6 cellular contexts compared by ENCODE assay signal in genomic region chr16:2032285-2033056, GRCh38. TPM values are rescaled to one million over a fixed set of nuclear protein-coding genes. Genes with fewer than 3 reads are reported as not detected.
DNase-seq lines count a peak whose midpoint lies in the region; ATAC-seq and TF ChIP-seq lines count a peak whose summit lies in the region.

No MANE protein-coding gene starts in this region.

- no peaks in the 10 kb centered on the region for H3K36me3 ChIP-seq in KMS-11 (ENCODE audit: insufficient read depth)

- H3K27ac Mint-ChIP-seq in T-helper 2 cell treated with Interferon-gamma antibody and Interleukin-4, amounts not matched to agents 5 μg/mL and 100 μg/mL, for 36 hours, result no peak overlapping the region

- no peaks in the 10 kb centered on the region for H4K20me1 ChIP-seq in KMS-11 (ENCODE audit: insufficient read depth)

- no peaks in the 10 kb centered on the region for H3K9me3 Mint-ChIP-seq in T-helper 2 cell treated with Interferon-gamma antibody and Interleukin-4, amounts not matched to agents 5 μg/mL and 100 μg/mL, for 36 hours

- H3K4me3 ChIP-seq in KMS-11 (IDR thresholded peaks at IDR 0.05; ENCODE audit: insufficient read depth, low read depth, low read length) (no peak overlapping the region), fibroblast of villous mesenchyme (ENCODE audit: low read depth, low read length) (no peak overlapping the region)

- peaks cover 7% of the 10 kb centered on the region for H3K27me3 ChIP-seq in KMS-11 (ENCODE audit: insufficient read depth, low read depth)

- H2AFZ ChIP-seq in KMS-11 (ENCODE audit: low read depth), result no peak overlapping the region

- no peaks in the 10 kb centered on the region for H3K4me1 Mint-ChIP-seq in T-helper 2 cell treated with Interferon-gamma antibody and Interleukin-4, amounts not matched to agents 5 μg/mL and 100 μg/mL, for 36 hours (ENCODE audit: low read depth)

- intact Hi-C loops in sciatic nerve (cut with DNase I), result no loop called here

- peaks cover 15% of the 10 kb centered on the region for H3K27me3 Mint-ChIP-seq in T-helper 2 cell treated with Interferon-gamma antibody and Interleukin-4, amounts not matched to agents 5 μg/mL and 100 μg/mL, for 36 hours (ENCODE audit: low read depth)

- ATAC-seq in sciatic nerve (peak; percentile 27), GM19397 (IDR thresholded peaks at IDR 0.05; ENCODE audit: unreplicated experiment) (no peak)

- H3K4me1 ChIP-seq in KMS-11 (ENCODE audit: low read depth, poor library complexity, severe bottlenecking), result peaks cover 16% of the 10 kb centered on the region

- H3K27ac ChIP-seq in KMS-11, result no peak overlapping the region

- no peak overlapping the region for H3K9ac ChIP-seq in KMS-11

- peak overlapping the region; percentile 11; the same call in 1 of the 2 replicates for H3K4me2 ChIP-seq in KMS-11

- DNase-seq in fibroblast of villous mesenchyme (ENCODE audit: low read depth) (peak; percentile 64), sciatic nerve (ENCODE audit: low spot score) (no peak), NCI-H774 (lab: John Stamatoyannopoulos, UW) (no peak)
- no peak for DNase-seq in T-helper 2 cell treated with Interferon-gamma antibody and Interleukin-4, amounts not matched to agents 5 μg/mL and 100 μg/mL, for 36 hours (ENCODE audit: low spot score)

- no peaks in the 10 kb centered on the region for H3K79me2 ChIP-seq in KMS-11 (ENCODE audit: insufficient read depth, low read depth)

- no peaks in the 10 kb centered on the region for H3K36me3 Mint-ChIP-seq in T-helper 2 cell treated with Interferon-gamma antibody and Interleukin-4, amounts not matched to agents 5 μg/mL and 100 μg/mL, for 36 hours (ENCODE audit: low read depth)

- no peak overlapping the region for H3K4me3 Mint-ChIP-seq in T-helper 2 cell treated with Interferon-gamma antibody and Interleukin-4, amounts not matched to agents 5 μg/mL and 100 μg/mL, for 36 hours

- TF ChIP-seq CTCF in KMS-11 (conservative IDR thresholded peaks at IDR 0.05; ENCODE audit: low read depth, low read length) (no peak), fibroblast of villous mesenchyme (IDR thresholded peaks at IDR 0.05; ENCODE audit: insufficient read depth, low read depth, low read length) (no peak)

RNA-seq across cellular contexts. Expression of gene NHERF2, which starts 5.8 kb away (rescaled TPM):
- total RNA-seq in fibroblast of villous mesenchyme, result 52.7 and 59.3 TPM in 2 replicates
- 107 TPM for total RNA-seq in sciatic nerve

RNA-seq across cellular contexts. Expression of gene NPW, which starts 12.9 kb away (rescaled TPM):
- 0.32 and 1.3 TPM in 2 replicates for total RNA-seq in fibroblast of villous mesenchyme
- total RNA-seq in sciatic nerve, result 0.36 TPM

RNA-seq across cellular contexts. Expression of gene NTHL1, which starts 15.2 kb away (rescaled TPM):
- 25.5 and 31.9 TPM in 2 replicates for total RNA-seq in fibroblast of villous mesenchyme
- 21.8 TPM for total RNA-seq in sciatic nerve

RNA-seq across cellular contexts. Expression of gene TSC2, which starts 15.3 kb away (rescaled TPM):
- 62.6 and 69.9 TPM in 2 replicates for total RNA-seq in fibroblast of villous mesenchyme
- total RNA-seq in sciatic nerve, result 156 TPM

RNA-seq across cellular contexts. Expression of gene ZNF598, which starts 22.9 kb away (rescaled TPM):
- total RNA-seq in fibroblast of villous mesenchyme (23.5 and 27.6 TPM in 2 replicates), sciatic nerve (34.5 TPM)
